In the genomic region with DNA sequence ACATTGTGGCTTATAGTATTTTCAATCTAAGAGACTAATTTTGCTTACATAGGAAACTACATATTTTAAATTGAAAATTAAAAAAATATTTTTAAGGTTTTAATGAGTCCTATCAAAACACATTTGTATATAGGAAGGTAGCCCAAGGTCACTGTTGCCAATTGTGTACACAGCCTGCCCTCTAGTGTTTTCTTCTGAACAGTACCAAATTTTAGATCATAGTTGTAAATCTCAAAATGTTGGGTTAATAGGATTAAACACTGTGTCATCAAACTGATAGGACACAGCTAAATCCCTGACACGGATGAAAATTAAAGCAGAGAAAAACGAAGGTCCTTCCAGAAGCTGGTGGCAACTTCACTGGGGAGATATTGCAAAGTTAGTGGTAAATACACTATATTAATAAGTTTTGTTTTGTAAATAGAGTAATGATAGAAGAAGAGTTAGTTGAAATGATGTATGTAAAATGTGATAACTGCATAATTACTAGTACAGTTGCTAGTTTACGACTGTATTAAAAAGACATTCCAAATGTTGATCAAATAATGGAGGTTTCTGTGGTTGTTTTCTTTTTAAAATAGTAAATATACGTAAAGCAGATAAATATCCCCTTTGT, we compare ENCODE assay signal across 8 cellular contexts. TPM values are rescaled to one million over a fixed set of nuclear protein-coding genes. Genes with fewer than 3 reads are reported as not detected.
DNase-seq lines count a peak whose midpoint lies in the region; ATAC-seq, FAIRE-seq and TF ChIP-seq lines count a peak whose summit lies in the region.

No MANE protein-coding gene starts in this region.

- no peak overlapping the region for H3K4me2 ChIP-seq in keratinocyte (ENCODE audit: control insufficient read depth, extremely low read depth, insufficient read depth, low read depth, low read length)

- intact Hi-C loops in upper lobe of right lung (cut with DNase I), result loop anchor here (10.0 kb wide), 1 partner anchor 322 kb away; no protein-coding TSS in a partner anchor

- no peaks in the 10 kb centered on the region for H3K9me1 ChIP-seq in keratinocyte (ENCODE audit: control insufficient read depth, extremely low read depth, insufficient read depth, low read length)

- H3K27ac ChIP-seq in keratinocyte (ENCODE audit: control insufficient read depth, insufficient read depth, low read length) (no peak overlapping the region), upper lobe of right lung (no peak overlapping the region)

- H3K4me1 ChIP-seq in keratinocyte (ENCODE audit: control insufficient read depth, extremely low read depth, insufficient read depth, low read length) (no peaks in the 10 kb centered on the region), upper lobe of right lung (no peaks in the 10 kb centered on the region)

- H3K27me3 ChIP-seq in keratinocyte (ENCODE audit: control insufficient read depth, extremely low read depth, insufficient read depth, low read length) (no peaks in the 10 kb centered on the region), upper lobe of right lung (no peaks in the 10 kb centered on the region)

- TF ChIP-seq CTCF in keratinocyte (optimal IDR thresholded peaks at IDR 0.05 in 1 of 3, IDR thresholded peaks at IDR 0.05 in 1 of 3, conservative IDR thresholded peaks at IDR 0.05 in 1 of 3; ENCODE audit: extremely low read depth in 1 of 3, insufficient read depth in 2 of 3, low read length in 3 of 3) (peak in 2 of 3 experiments; percentile 44 to 55), upper lobe of right lung (IDR thresholded peaks at IDR 0.05) (peak; percentile 67)

- no peak overlapping the region for H2AFZ ChIP-seq in keratinocyte (ENCODE audit: control insufficient read depth, low read length)

- H3K9me3 ChIP-seq in keratinocyte (ENCODE audit: control insufficient read depth, low read depth, low read length) (no peaks in the 10 kb centered on the region), upper lobe of right lung (no peaks in the 10 kb centered on the region)

- no peaks in the 10 kb centered on the region for H4K20me1 ChIP-seq in keratinocyte (ENCODE audit: control insufficient read depth, extremely low read depth, insufficient read depth, low read length)

- DNase-seq in AG08396 (ENCODE audit: low spot score) (peak; percentile 37), NCI-H2196 treated with DMSO at 0.1 percent for 48 hours (lab: John Stamatoyannopoulos, UW; ENCODE audit: unreplicated experiment) (peak; percentile 33), astrocyte of the hippocampus (ENCODE audit: low read depth, low spot score) (peak; percentile 61), keratinocyte (ENCODE audit: low read depth, low spot score) (no peak), upper lobe of right lung (no peak), islet precursor cell (no peak)

- no peak overlapping the region for H3K9ac ChIP-seq in keratinocyte (ENCODE audit: control insufficient read depth, extremely low read depth, insufficient read depth, low read length)

- no peaks in the 10 kb centered on the region for H3K36me3 ChIP-seq in keratinocyte (ENCODE audit: control insufficient read depth in 2 of 2, extremely low read depth in 1 of 2, insufficient read depth in 2 of 2, low read length in 2 of 2)
- no peaks in the 10 kb centered on the region for H3K36me3 ChIP-seq in upper lobe of right lung

- no peak for FAIRE-seq in keratinocyte (lab: Jason Lieb, UNC)

- ATAC-seq in GM18502 (IDR thresholded peaks at IDR 0.05; ENCODE audit: poor library complexity, unreplicated experiment) (peak; percentile 55), upper lobe of right lung (peak; percentile 81), GM21447 (IDR thresholded peaks at IDR 0.05; ENCODE audit: unreplicated experiment) (no peak)

- no peaks in the 10 kb centered on the region for H3K79me2 ChIP-seq in keratinocyte (ENCODE audit: control insufficient read depth, insufficient read depth, low read length)

- no peak overlapping the region for H3K4me3 ChIP-seq in keratinocyte (ENCODE audit: control insufficient read depth in 2 of 3, extremely low read depth in 1 of 3, insufficient read depth in 2 of 3, low read depth in 1 of 3, low read length in 3 of 3)
- no peak overlapping the region for H3K4me3 ChIP-seq in upper lobe of right lung

- dilution Hi-C loops in keratinocyte (cut with MboI; ENCODE audit: extremely low pct_ligation_motif_present, low sequenced_read_pairs), result no loop called here

RNA-seq across cellular contexts. Expression of a gene that starts 19.7 kb away (rescaled TPM):
- 2.3 to 6.0 TPM (median 2.3 TPM) in 3 replicates for polyA plus RNA-seq in keratinocyte
- polyA plus RNA-seq in keratinocyte (2011; ENCODE audit: low read depth), result 0.24 TPM
- polyA plus RNA-seq in keratinocyte (2011; cell fraction: cytosol; rRNA removed), result 2.9 and 3.1 TPM in 2 replicates
- polyA plus RNA-seq in keratinocyte (2011; cell fraction: nucleus; rRNA removed), result 2.5 and 3.9 TPM in 2 replicates
- 1.2 and 3.0 TPM in 2 replicates for polyA plus RNA-seq in keratinocyte (2012; ENCODE audit: low replicate concordance)
- polyA minus RNA-seq in keratinocyte, result 1.3 to 2.6 TPM (median 1.6 TPM) in 3 replicates
- not detected for polyA minus RNA-seq in keratinocyte (2011; cell fraction: cytosol; rRNA and poly(A)+ RNA removed)
- 2.0 and 3.4 TPM in 2 replicates for polyA minus RNA-seq in keratinocyte (2011; cell fraction: nucleus; rRNA and poly(A)+ RNA removed)
- 3.2 TPM for total RNA-seq in upper lobe of right lung

RNA-seq across cellular contexts. Expression of a gene that starts 36.3 kb away (rescaled TPM):
- not detected in 3 replicates for polyA plus RNA-seq in keratinocyte
- not detected for polyA plus RNA-seq in keratinocyte (2011; ENCODE audit: low read depth)
- not detected in 2 replicates for polyA plus RNA-seq in keratinocyte (2011; cell fraction: cytosol; rRNA removed)
- polyA plus RNA-seq in keratinocyte (2011; cell fraction: nucleus; rRNA removed), result not detected in 2 replicates
- not detected in 2 replicates for polyA plus RNA-seq in keratinocyte (2012; ENCODE audit: low replicate concordance)
- not detected in 3 replicates for polyA minus RNA-seq in keratinocyte
- polyA minus RNA-seq in keratinocyte (2011; cell fraction: cytosol; rRNA and poly(A)+ RNA removed), result not detected
- not detected in 2 replicates for polyA minus RNA-seq in keratinocyte (2011; cell fraction: nucleus; rRNA and poly(A)+ RNA removed)
- total RNA-seq in upper lobe of right lung, result not detected

RNA-seq across cellular contexts. Expression of a gene that starts 41.0 kb away (rescaled TPM):
- 15.0 to 68.4 TPM (median 39.9 TPM) in 3 replicates for polyA plus RNA-seq in keratinocyte
- polyA plus RNA-seq in keratinocyte (2011; ENCODE audit: low read depth), result 4.3 TPM
- polyA plus RNA-seq in keratinocyte (2011; cell fraction: cytosol; rRNA removed), result 22.6 and 26.3 TPM in 2 replicates
- 17.1 and 17.9 TPM in 2 replicates for polyA plus RNA-seq in keratinocyte (2011; cell fraction: nucleus; rRNA removed)
- 15.0 and 49.1 TPM in 2 replicates for polyA plus RNA-seq in keratinocyte (2012; ENCODE audit: low replicate concordance)
- 18.3 to 80.4 TPM (median 70.4 TPM) in 3 replicates for polyA minus RNA-seq in keratinocyte
- polyA minus RNA-seq in keratinocyte (2011; cell fraction: cytosol; rRNA and poly(A)+ RNA removed), result 21.7 TPM
- 5.7 and 7.7 TPM in 2 replicates for polyA minus RNA-seq in keratinocyte (2011; cell fraction: nucleus; rRNA and poly(A)+ RNA removed)
- 4.6 TPM for total RNA-seq in upper lobe of right lung

Comparison
In these comparisons a context has a peak if more than half of its experiments do, and no peak if none do; other contexts are left out.
1. DNase-seq: peak in AG08396 (single experiment), NCI-H2196 treated with DMSO at 0.1 percent for 48 hours (single experiment) and astrocyte of the hippocampus (single experiment); none in keratinocyte (single experiment), upper lobe of right lung (single experiment) and islet precursor cell (single experiment).